ENCODE assay signal across 23 cellular contexts in genomic region chr4:75243570-75243969, GRCh38.
"Had no signal": no experiment of that assay in that cellular context is flagged by ENCODE, and none has a peak within 500 bp of the region (broad histone marks: within the 10 kb centered on the region; RNA-seq: fewer than 3 reads in every experiment).

No MANE protein-coding gene starts in this region.

- H3K36me3 ChIP-seq: left ventricle myocardium inferior, spleen, stomach, vagina had no signal

- H3K4me3 ChIP-seq: left ventricle myocardium inferior, spleen, stomach, vagina had no signal

- H3K4me1 ChIP-seq: foreskin keratinocyte, left ventricle myocardium inferior, spleen, stomach, vagina had no signal

- H3K27me3 ChIP-seq: spleen, stomach, vagina had no signal

- H3K27ac ChIP-seq: foreskin keratinocyte, left ventricle myocardium inferior, spleen, stomach, vagina had no signal

- DNase-seq: activated CD4-positive, alpha-beta T cell treated with anti-CD3 and anti-CD28 coated beads for 4 hours; activated CD4-positive, alpha-beta T cell treated with anti-CD3 and anti-CD28 coated beads, Interleukin-2, amount 50 U/mL, for 48 hours; activated CD4-positive, CD25-positive, alpha-beta regulatory T cell; activated effector memory CD4-positive, alpha-beta T cell treated with Interleukin-2 at 50 U/mL for 16 hours; activated naive CD4-positive, alpha-beta T cell treated with anti-CD3 and anti-CD28 coated beads for 36 hours; activated T-cell treated with anti-CD3 and anti-CD28 coated beads, Interleukin-2, amount 50 U/mL, for 48 hours; amygdala; cerebellar nuclear complex; cortex of kidney; erythroblast; foreskin keratinocyte; immature natural killer cell; left ventricle myocardium inferior; midbrain; occipital lobe; posterior cingulate gyrus; retina; spleen; stimulated activated CD4-positive, alpha-beta T cell treated with anti-CD3 and anti-CD28 coated beads, Interleukin-4, amount 100 ng/mL, for 4 hours; stomach; T1000; trophoblast cell had no signal

- ATAC-seq: foreskin keratinocyte had no signal

- H3K9me3 ChIP-seq: vagina had no signal
